1 cellular context compared by ENCODE assay signal in the genomic region with DNA sequence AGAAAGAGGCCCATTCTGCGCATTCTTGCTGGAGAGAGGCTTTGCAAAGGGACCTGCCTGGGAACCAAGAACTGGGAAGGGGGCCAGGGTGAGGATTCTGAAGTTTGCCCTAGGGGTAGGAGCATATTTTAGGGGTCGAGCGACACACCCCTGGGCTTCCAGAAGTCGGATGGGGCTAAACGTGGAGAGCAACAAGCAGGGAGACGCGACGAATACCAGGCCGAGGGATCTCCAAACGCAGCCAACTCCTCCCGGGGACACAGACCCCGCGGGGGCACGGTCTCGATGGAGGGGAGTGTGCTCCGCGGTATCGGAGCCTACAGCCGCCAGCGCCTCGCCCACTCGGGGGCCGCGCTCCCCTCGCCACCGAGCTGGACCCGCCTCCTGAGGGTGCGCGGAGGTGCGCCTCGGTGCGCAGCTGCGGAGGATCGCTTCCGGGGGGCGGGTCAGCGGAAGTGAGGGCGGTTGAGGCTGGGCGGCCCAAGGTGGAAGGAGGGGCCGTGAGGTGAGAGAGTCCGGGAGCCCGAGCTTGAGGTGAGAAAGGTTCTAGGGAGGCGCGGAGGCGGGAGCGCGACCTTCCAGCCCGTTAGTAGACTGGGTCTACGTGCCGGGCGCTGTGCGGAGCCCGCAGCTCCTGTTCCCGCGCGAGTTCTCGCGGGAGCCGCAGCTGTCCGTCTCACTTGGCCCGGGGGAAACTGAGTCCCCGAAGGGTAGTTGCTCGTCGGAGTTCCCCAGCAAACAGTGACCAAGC.
A peak's percentile ranks its signal among the peaks of the same experiment; 100 is the strongest.
TF ChIP-seq lines count a peak whose summit lies in the region.

A gene (plus strand): TSS at position 459 of the 751 bp plus-strand sequence. CDS start 3,151 bp downstream, outside the sequence.

TF ChIP-seq in K562, 482 proteins besides CTCF, POLR2A, EP300 and RAD21 (continued from another document and continues in another):
- TF ChIP-seq, protein P1, sequence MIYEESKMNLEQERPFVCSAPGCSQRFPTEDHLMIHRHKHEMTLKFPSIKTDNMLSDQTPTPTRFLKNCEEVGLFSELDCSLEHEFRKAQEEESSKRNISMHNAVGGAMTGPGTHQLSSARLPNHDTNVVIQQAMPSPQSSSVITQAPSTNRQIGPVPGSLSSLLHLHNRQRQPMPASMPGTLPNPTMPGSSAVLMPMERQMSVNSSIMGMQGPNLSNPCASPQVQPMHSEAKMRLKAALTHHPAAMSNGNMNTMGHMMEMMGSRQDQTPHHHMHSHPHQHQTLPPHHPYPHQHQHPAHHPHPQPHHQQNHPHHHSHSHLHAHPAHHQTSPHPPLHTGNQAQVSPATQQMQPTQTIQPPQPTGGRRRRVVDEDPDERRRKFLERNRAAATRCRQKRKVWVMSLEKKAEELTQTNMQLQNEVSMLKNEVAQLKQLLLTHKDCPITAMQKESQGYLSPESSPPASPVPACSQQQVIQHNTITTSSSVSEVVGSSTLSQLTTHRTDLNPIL (CRISPR knock-in tag; IDR thresholded peaks at IDR 0.05): no peak
- TF ChIP-seq KLF10 (CRISPR knock-in tag; IDR thresholded peaks at IDR 0.05) (no peak), ZNF184 (CRISPR knock-in tag; IDR thresholded peaks at IDR 0.05) (no peak), PTBP1 (IDR thresholded peaks at IDR 0.05; ENCODE audit: low read depth, low read length) (no peak), TRIM24 (IDR thresholded peaks at IDR 0.05) (no peak), MEF2A (IDR thresholded peaks at IDR 0.05; ENCODE audit: control insufficient read depth, low read depth, low read length) (no peak), HDGF (IDR thresholded peaks at IDR 0.05) (no peak), ZC3H8 (IDR thresholded peaks at IDR 0.05) (no peak), ZNF780A (CRISPR knock-in tag; IDR thresholded peaks at IDR 0.05) (no peak), SMARCA4 (IDR thresholded peaks at IDR 0.05) (no peak), MTA3 (IDR thresholded peaks at IDR 0.05; ENCODE audit: borderline replicate concordance) (peak; percentile 91), ZNF143 (CRISPR knock-in tag; IDR thresholded peaks at IDR 0.05) (peak; percentile 63; the same call in 1 of the 2 replicates), MEIS2 (IDR thresholded peaks at IDR 0.05; ENCODE audit: partially characterized antibody) (peak; percentile 75), SRSF3 (IDR thresholded peaks at IDR 0.05; ENCODE audit: insufficient read depth, low read length) (no peak), PHTF2 (CRISPR knock-in tag; IDR thresholded peaks at IDR 0.05) (no peak), ZNF324 (CRISPR knock-in tag; IDR thresholded peaks at IDR 0.05) (no peak), HMGN3 (IDR thresholded peaks at IDR 0.05; ENCODE audit: borderline replicate concordance, extremely low read depth, insufficient read length, low read depth, low read length) (peak; percentile 91), NR3C1 (CRISPR knock-in tag; IDR thresholded peaks at IDR 0.05) (peak; percentile 75), L3MBTL2 (IDR thresholded peaks at IDR 0.05) (peak; percentile 65), HCFC1 (IDR thresholded peaks at IDR 0.05; ENCODE audit: low read depth, low read length) (peak; percentile 66), HDAC6 (IDR thresholded peaks at IDR 0.05; ENCODE audit: low read depth, low read length) (no peak), FUS (optimal IDR thresholded peaks at IDR 0.05; ENCODE audit: low read depth, low read length) (no peak), ELF2 (CRISPR knock-in tag; IDR thresholded peaks at IDR 0.05) (peak; percentile 83), GATAD2B (IDR thresholded peaks at IDR 0.05; ENCODE audit: borderline replicate concordance) (no peak), MECOM (CRISPR knock-in tag; IDR thresholded peaks at IDR 0.05) (no peak; the same call in 1 of the 2 replicates), HNRNPH1 (optimal IDR thresholded peaks at IDR 0.05; ENCODE audit: low read depth, low read length) (no peak), MYC (IDR thresholded peaks at IDR 0.05; ENCODE audit: low read depth, low read length) (peak; percentile 43; the same call in 1 of the 2 replicates), MYC (CRISPR knock-in tag; IDR thresholded peaks at IDR 0.05; ENCODE audit: borderline replicate concordance, low read depth) (peak; percentile 32; the same call in 1 of the 2 replicates), TAF1 (IDR thresholded peaks at IDR 0.05; ENCODE audit: control insufficient read depth, extremely low read depth, insufficient read depth, low read length, severe bottlenecking) (peak; percentile 85), GATA2 (CRISPR knock-in tag; IDR thresholded peaks at IDR 0.05) (no peak), LCOR (CRISPR knock-in tag; IDR thresholded peaks at IDR 0.05) (peak; percentile 49; the same call in 1 of the 2 replicates), ZBTB8A (IDR thresholded peaks at IDR 0.05; ENCODE audit: partially characterized antibody) (no peak), HNRNPK (IDR thresholded peaks at IDR 0.05; ENCODE audit: low read depth, low read length, poor library complexity, severe bottlenecking) (no peak), ZNF589 (CRISPR knock-in tag; IDR thresholded peaks at IDR 0.05; ENCODE audit: low read depth) (0 out of 2 replicates have a peak, but pooled peaks have one; percentile 58), HEY1 (CRISPR knock-in tag; IDR thresholded peaks at IDR 0.05; ENCODE audit: borderline replicate concordance) (no peak), KAT8 (IDR thresholded peaks at IDR 0.05; ENCODE audit: low read depth) (no peak), OTX1 (CRISPR knock-in tag; IDR thresholded peaks at IDR 0.05) (no peak), FOS (IDR thresholded peaks at IDR 0.05; ENCODE audit: extremely low read depth, insufficient read length) (no peak), TEAD1 (CRISPR knock-in tag; IDR thresholded peaks at IDR 0.05) (peak in 1 of 2 experiments; percentile 83; a peak in 1 of 4 replicates)
- TF ChIP-seq, protein P2, sequence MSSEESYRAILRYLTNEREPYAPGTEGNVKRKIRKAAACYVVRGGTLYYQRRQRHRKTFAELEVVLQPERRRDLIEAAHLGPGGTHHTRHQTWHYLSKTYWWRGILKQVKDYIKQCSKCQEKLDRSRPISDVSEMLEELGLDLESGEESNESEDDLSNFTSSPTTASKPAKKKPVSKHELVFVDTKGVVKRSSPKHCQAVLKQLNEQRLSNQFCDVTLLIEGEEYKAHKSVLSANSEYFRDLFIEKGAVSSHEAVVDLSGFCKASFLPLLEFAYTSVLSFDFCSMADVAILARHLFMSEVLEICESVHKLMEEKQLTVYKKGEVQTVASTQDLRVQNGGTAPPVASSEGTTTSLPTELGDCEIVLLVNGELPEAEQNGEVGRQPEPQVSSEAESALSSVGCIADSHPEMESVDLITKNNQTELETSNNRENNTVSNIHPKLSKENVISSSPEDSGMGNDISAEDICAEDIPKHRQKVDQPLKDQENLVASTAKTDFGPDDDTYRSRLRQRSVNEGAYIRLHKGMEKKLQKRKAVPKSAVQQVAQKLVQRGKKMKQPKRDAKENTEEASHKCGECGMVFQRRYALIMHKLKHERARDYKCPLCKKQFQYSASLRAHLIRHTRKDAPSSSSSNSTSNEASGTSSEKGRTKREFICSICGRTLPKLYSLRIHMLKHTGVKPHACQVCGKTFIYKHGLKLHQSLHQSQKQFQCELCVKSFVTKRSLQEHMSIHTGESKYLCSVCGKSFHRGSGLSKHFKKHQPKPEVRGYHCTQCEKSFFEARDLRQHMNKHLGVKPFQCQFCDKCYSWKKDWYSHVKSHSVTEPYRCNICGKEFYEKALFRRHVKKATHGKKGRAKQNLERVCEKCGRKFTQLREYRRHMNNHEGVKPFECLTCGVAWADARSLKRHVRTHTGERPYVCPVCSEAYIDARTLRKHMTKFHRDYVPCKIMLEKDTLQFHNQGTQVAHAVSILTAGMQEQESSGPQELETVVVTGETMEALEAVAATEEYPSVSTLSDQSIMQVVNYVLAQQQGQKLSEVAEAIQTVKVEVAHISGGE (CRISPR knock-in tag; IDR thresholded peaks at IDR 0.05): peak in 2 of 3 experiments; percentile 29 to 88; a peak in 2 of 6 replicates
- TF ChIP-seq, protein P3, sequence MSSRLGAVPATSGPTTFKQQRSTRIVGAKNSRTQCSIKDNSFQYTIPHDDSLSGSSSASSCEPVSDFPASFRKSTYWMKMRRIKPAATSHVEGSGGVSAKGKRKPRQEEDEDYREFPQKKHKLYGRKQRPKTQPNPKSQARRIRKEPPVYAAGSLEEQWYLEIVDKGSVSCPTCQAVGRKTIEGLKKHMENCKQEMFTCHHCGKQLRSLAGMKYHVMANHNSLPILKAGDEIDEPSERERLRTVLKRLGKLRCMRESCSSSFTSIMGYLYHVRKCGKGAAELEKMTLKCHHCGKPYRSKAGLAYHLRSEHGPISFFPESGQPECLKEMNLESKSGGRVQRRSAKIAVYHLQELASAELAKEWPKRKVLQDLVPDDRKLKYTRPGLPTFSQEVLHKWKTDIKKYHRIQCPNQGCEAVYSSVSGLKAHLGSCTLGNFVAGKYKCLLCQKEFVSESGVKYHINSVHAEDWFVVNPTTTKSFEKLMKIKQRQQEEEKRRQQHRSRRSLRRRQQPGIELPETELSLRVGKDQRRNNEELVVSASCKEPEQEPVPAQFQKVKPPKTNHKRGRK (tag; IDR thresholded peaks at IDR 0.05): no peak
- TF ChIP-seq, protein P4, sequence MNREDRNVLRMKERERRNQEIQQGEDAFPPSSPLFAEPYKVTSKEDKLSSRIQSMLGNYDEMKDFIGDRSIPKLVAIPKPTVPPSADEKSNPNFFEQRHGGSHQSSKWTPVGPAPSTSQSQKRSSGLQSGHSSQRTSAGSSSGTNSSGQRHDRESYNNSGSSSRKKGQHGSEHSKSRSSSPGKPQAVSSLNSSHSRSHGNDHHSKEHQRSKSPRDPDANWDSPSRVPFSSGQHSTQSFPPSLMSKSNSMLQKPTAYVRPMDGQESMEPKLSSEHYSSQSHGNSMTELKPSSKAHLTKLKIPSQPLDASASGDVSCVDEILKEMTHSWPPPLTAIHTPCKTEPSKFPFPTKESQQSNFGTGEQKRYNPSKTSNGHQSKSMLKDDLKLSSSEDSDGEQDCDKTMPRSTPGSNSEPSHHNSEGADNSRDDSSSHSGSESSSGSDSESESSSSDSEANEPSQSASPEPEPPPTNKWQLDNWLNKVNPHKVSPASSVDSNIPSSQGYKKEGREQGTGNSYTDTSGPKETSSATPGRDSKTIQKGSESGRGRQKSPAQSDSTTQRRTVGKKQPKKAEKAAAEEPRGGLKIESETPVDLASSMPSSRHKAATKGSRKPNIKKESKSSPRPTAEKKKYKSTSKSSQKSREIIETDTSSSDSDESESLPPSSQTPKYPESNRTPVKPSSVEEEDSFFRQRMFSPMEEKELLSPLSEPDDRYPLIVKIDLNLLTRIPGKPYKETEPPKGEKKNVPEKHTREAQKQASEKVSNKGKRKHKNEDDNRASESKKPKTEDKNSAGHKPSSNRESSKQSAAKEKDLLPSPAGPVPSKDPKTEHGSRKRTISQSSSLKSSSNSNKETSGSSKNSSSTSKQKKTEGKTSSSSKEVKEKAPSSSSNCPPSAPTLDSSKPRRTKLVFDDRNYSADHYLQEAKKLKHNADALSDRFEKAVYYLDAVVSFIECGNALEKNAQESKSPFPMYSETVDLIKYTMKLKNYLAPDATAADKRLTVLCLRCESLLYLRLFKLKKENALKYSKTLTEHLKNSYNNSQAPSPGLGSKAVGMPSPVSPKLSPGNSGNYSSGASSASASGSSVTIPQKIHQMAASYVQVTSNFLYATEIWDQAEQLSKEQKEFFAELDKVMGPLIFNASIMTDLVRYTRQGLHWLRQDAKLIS (CRISPR knock-in tag; IDR thresholded peaks at IDR 0.05): peak; percentile 61; the same call in 1 of the 2 replicates
- TF ChIP-seq, protein P5, sequence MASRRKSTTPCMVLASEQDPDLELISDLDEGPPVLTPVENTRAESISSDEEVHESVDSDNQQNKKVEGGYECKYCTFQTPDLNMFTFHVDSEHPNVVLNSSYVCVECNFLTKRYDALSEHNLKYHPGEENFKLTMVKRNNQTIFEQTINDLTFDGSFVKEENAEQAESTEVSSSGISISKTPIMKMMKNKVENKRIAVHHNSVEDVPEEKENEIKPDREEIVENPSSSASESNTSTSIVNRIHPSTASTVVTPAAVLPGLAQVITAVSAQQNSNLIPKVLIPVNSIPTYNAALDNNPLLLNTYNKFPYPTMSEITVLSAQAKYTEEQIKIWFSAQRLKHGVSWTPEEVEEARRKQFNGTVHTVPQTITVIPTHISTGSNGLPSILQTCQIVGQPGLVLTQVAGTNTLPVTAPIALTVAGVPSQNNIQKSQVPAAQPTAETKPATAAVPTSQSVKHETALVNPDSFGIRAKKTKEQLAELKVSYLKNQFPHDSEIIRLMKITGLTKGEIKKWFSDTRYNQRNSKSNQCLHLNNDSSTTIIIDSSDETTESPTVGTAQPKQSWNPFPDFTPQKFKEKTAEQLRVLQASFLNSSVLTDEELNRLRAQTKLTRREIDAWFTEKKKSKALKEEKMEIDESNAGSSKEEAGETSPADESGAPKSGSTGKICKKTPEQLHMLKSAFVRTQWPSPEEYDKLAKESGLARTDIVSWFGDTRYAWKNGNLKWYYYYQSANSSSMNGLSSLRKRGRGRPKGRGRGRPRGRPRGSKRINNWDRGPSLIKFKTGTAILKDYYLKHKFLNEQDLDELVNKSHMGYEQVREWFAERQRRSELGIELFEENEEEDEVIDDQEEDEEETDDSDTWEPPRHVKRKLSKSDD (conservative IDR thresholded peaks at IDR 0.05; ENCODE audit: low read length): no peak
- TF ChIP-seq, protein P6, sequence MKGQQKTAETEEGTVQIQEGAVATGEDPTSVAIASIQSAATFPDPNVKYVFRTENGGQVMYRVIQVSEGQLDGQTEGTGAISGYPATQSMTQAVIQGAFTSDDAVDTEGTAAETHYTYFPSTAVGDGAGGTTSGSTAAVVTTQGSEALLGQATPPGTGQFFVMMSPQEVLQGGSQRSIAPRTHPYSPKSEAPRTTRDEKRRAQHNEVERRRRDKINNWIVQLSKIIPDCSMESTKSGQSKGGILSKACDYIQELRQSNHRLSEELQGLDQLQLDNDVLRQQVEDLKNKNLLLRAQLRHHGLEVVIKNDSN (CRISPR knock-in tag; IDR thresholded peaks at IDR 0.05): peak; percentile 58
